Comparison of ENCODE assay signal across 7 cellular contexts in genomic region chr1:2547210-2548067, GRCh38. TPM values are rescaled to one million over a fixed set of nuclear protein-coding genes. Genes with fewer than 3 reads are reported as not detected.
DNase-seq lines count a peak whose midpoint lies in the region; ATAC-seq and TF ChIP-seq lines count a peak whose summit lies in the region.

No MANE protein-coding gene starts in this region.

- H3K4me1 Mint-ChIP-seq in stimulated activated naive CD8-positive, alpha-beta T cell treated with anti-CD3 and anti-CD28 coated beads, Interleukin-15, Interleukin-2, amounts not matched to agents 100 ng/mL and 50 ng/mL, for 24 hours (ENCODE audit: low read depth) = peaks cover 37% of the 10 kb centered on the region

- TF ChIP-seq CTCF in liver (IDR thresholded peaks at IDR 0.05; ENCODE audit: low read depth, low read length, missing input control) = no peak

- H3K9me3 ChIP-seq in liver (ENCODE audit: control insufficient read depth in 4 of 4, low read length in 3 of 4) = no peaks in the 10 kb centered on the region

- H3K36me3 ChIP-seq in liver (ENCODE audit: control insufficient read depth in 4 of 4, insufficient read depth in 3 of 4, low read depth in 1 of 4, low read length in 3 of 4) = no peaks in the 10 kb centered on the region

- H3K27ac ChIP-seq in adipose tissue (ENCODE audit: low read depth, low read length) (peak overlapping the region; percentile 70), liver (ENCODE audit: low read depth in 1 of 2, low read length in 2 of 2) (peak overlapping the region; percentile 96 to 99)

- H3K9ac ChIP-seq in liver (ENCODE audit: low read depth in 1 of 2, low read length in 2 of 2) = peak overlapping the region in 1 of 2 donors; percentile 96

- TF ChIP-seq RAD21 in liver (IDR thresholded peaks at IDR 0.05) = no peak

- H3K27ac Mint-ChIP-seq in stimulated activated naive CD8-positive, alpha-beta T cell treated with anti-CD3 and anti-CD28 coated beads, Interleukin-15, Interleukin-2, amounts not matched to agents 100 ng/mL and 50 ng/mL, for 24 hours = peak overlapping the region; percentile 95

- no peaks in the 10 kb centered on the region for H3K9me3 Mint-ChIP-seq in stimulated activated naive CD8-positive, alpha-beta T cell treated with anti-CD3 and anti-CD28 coated beads, Interleukin-15, Interleukin-2, amounts not matched to agents 100 ng/mL and 50 ng/mL, for 24 hours

- no peak for ATAC-seq in GM18520 (IDR thresholded peaks at IDR 0.05; ENCODE audit: unreplicated experiment)

- H3K4me3 ChIP-seq in liver (ENCODE audit: low read depth in 1 of 3, low read length in 3 of 3) = peak overlapping the region; percentile 29 to 58 (median 48)

- peak overlapping the region; percentile 81 for H3K4me3 Mint-ChIP-seq in stimulated activated naive CD8-positive, alpha-beta T cell treated with anti-CD3 and anti-CD28 coated beads, Interleukin-15, Interleukin-2, amounts not matched to agents 100 ng/mL and 50 ng/mL, for 24 hours

- TF ChIP-seq POLR2A in GM18526 (IDR thresholded peaks at IDR 0.05; ENCODE audit: extremely low read depth, insufficient read length) = peak; percentile 55

- 10 to 30% (median 11%) methylated on average over 27 of the region's 27 CpGs for WGBS in adipose tissue, 3 donors
- WGBS in liver = 13% methylated on average over 27 of the region's 27 CpGs

- no peaks in the 10 kb centered on the region for H3K36me3 Mint-ChIP-seq in stimulated activated naive CD8-positive, alpha-beta T cell treated with anti-CD3 and anti-CD28 coated beads, Interleukin-15, Interleukin-2, amounts not matched to agents 100 ng/mL and 50 ng/mL, for 24 hours (ENCODE audit: low read depth)

- H3K27me3 ChIP-seq in liver (ENCODE audit: control insufficient read depth in 4 of 4, insufficient read depth in 4 of 4, low read length in 3 of 4) = no peaks in the 10 kb centered on the region

- DNase-seq in NCI-H345 (lab: John Stamatoyannopoulos, UW) (peak; percentile 54), NCI-H524 (lab: John Stamatoyannopoulos, UW) (no peak)

- H3K4me1 ChIP-seq in liver (ENCODE audit: control insufficient read depth in 4 of 4, insufficient read depth in 4 of 4, low read length in 3 of 4) = peaks cover 13 to 49% (median 29%) of the 10 kb centered on the region in 4 donors

- H3K27me3 Mint-ChIP-seq in stimulated activated naive CD8-positive, alpha-beta T cell treated with anti-CD3 and anti-CD28 coated beads, Interleukin-15, Interleukin-2, amounts not matched to agents 100 ng/mL and 50 ng/mL, for 24 hours = no peaks in the 10 kb centered on the region

TF ChIP-seq in liver, 16 proteins besides CTCF, POLR2A, EP300 and RAD21:
- TF ChIP-seq JUND (IDR thresholded peaks at IDR 0.05) (no peak), HNF4G (IDR thresholded peaks at IDR 0.05) (no peak), ATF3 (IDR thresholded peaks at IDR 0.05) (no peak), HNF4A (conservative IDR thresholded peaks at IDR 0.05) (no peak)
TF ChIP-seq in liver: peak in this region for 0.

RNA-seq across cellular contexts. Expression of gene TNFRSF14, which starts 8.7 kb away (rescaled TPM):
- polyA plus RNA-seq in adipose tissue (10 to 100 TPM; 21.8 to 92.2 (median 46.4) TPM), liver (10 to 100 TPM; 29.2 to 38.1 TPM)
- 10 to 100 TPM; 14.8 to 28.9 TPM for total RNA-seq in liver

RNA-seq across cellular contexts. Expression of gene HES5, which starts 17.4 kb away (rescaled TPM):
- polyA plus RNA-seq in adipose tissue (under 1 TPM in 2 of 3 donors, not detected in 1; 0.10 to 0.15 TPM), liver (not detected)
- under 1 TPM; 0.08 to 0.93 TPM for total RNA-seq in liver

RNA-seq across cellular contexts. Expression of gene PANK4, which starts 21.0 kb away (rescaled TPM):
- 10 to 100 TPM in 2 of 3 donors, 1 to 10 TPM in 1; 8.9 to 14.5 (median 10.8) TPM for polyA plus RNA-seq in adipose tissue
- 10 to 100 TPM; 13.6 to 26.8 TPM for total RNA-seq in liver
- 10 to 100 TPM in 1 of 2 donors, 1 to 10 TPM in 1; 6.2 to 11.6 TPM for polyA plus RNA-seq in liver

RNA-seq across cellular contexts. Expression of gene PRXL2B, which starts 39.1 kb away (rescaled TPM):
- polyA plus RNA-seq in adipose tissue (1 to 10 TPM; 6.5 to 9.8 (median 8.5) TPM), liver (10 to 100 TPM in 1 of 2 donors, 1 to 10 TPM in 1; 6.0 to 10.2 TPM)
- total RNA-seq in liver = 10 to 100 TPM in 1 of 2 donors, 1 to 10 TPM in 1; 4.6 to 10.2 TPM
